Comparison of ENCODE assay signal across 11 cellular contexts in the genomic region with DNA sequence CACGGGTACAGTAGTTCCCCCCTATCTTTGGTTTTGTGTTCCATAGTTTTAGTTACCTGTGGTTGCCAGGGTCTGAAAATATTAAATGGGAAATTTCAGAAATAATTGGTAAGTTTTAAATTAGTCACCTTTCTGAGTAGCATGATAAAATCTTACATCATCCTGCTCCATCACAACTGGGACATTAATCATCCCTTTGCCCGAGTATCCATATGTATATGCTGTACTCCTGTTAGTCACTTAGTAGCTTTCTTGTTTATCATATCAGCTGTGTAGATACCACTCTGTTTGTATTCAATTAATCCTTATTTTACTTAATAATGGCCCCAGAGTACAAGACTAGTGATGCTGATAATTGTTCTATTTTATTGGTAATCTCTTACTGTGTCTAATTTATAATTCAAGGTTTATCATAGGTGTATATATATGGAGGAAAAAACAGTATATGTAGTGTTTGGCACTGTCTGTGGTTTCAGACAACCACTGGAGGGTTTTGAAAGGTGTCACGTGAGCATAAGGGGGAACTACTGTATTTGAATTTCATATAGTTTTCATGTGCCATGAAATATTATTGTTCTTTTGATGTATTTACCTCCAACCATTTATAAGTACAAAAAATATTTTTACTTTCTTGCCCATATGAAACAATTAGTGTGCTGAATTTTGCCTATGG. TPM values are rescaled to one million over a fixed set of nuclear protein-coding genes. Genes with fewer than 3 reads are reported as not detected.
DNase-seq lines count a peak whose midpoint lies in the region; ATAC-seq and TF ChIP-seq lines count a peak whose summit lies in the region.
"Had no signal": no experiment of that assay in that cellular context is flagged by ENCODE, and none has a peak within 500 bp of the region (broad histone marks: within the 10 kb centered on the region; RNA-seq: fewer than 3 reads in every experiment).

No MANE protein-coding gene starts in this region.

- no peak overlapping the region for H3K4me3 ChIP-seq in epithelial cell of esophagus (ENCODE audit: low read length)
- no peak overlapping the region for H3K4me3 ChIP-seq in sigmoid colon

- H3K4me1 Mint-ChIP-seq in activated naive CD4-positive, alpha-beta T cell treated with anti-CD3 and anti-CD28 coated beads, Interleukin-2, amount 10 ng/mL, durations not matched to agents 7 days and 5 days: peaks cover 7% of the 10 kb centered on the region
- peaks cover 25% of the 10 kb centered on the region for H3K4me1 Mint-ChIP-seq in stimulated activated effector memory CD8-positive, alpha-beta T cell treated with anti-CD3 and anti-CD28 coated beads, Interleukin-12 subunit alpha, Interleukin-12 subunit beta, amount 100 ng/mL, for 72 hours
- H3K4me1 Mint-ChIP-seq: nephron progenitor cell had no signal

- no peaks in the 10 kb centered on the region for H3K9me3 ChIP-seq in sigmoid colon

- H3K27ac Mint-ChIP-seq in activated naive CD4-positive, alpha-beta T cell treated with anti-CD3 and anti-CD28 coated beads, Interleukin-2, amount 10 ng/mL, durations not matched to agents 7 days and 5 days: peak overlapping the region; percentile 15
- H3K27ac Mint-ChIP-seq in stimulated activated effector memory CD8-positive, alpha-beta T cell treated with anti-CD3 and anti-CD28 coated beads, Interleukin-12 subunit alpha, Interleukin-12 subunit beta, amount 100 ng/mL, for 72 hours: peak overlapping the region; percentile 78
- H3K27ac Mint-ChIP-seq: activated CD4-positive, alpha-beta T cell treated with anti-CD3 and anti-CD28 coated beads, Interleukin-2, amount 10 ng/mL, durations not matched to agents 7 days and 5 days; nephron progenitor cell had no signal

- TF ChIP-seq POLR2A in sigmoid colon (IDR thresholded peaks at IDR 0.05): no peak

- H3K36me3 ChIP-seq in sigmoid colon: peaks cover 0 to 40% (median 2%) of the 10 kb centered on the region in 4 donors

- H3K4me1 ChIP-seq in sigmoid colon: no peaks in the 10 kb centered on the region

- WGBS in sigmoid colon, 2 donors: 73 to 77% methylated on average over 3 of the region's 3 CpGs

- no peak overlapping the region for H3K4me3 Mint-ChIP-seq in activated naive CD4-positive, alpha-beta T cell treated with anti-CD3 and anti-CD28 coated beads, Interleukin-2, amount 10 ng/mL, durations not matched to agents 7 days and 5 days
- H3K4me3 Mint-ChIP-seq in stimulated activated effector memory CD8-positive, alpha-beta T cell treated with anti-CD3 and anti-CD28 coated beads, Interleukin-12 subunit alpha, Interleukin-12 subunit beta, amount 100 ng/mL, for 72 hours: peak overlapping the region; percentile 6
- H3K4me3 Mint-ChIP-seq: activated CD4-positive, alpha-beta T cell treated with anti-CD3 and anti-CD28 coated beads, Interleukin-2, amount 10 ng/mL, durations not matched to agents 7 days and 5 days; nephron progenitor cell had no signal

- no peaks in the 10 kb centered on the region for H3K27me3 ChIP-seq in sigmoid colon

- CTCF ChIA-PET in activated naive CD4-positive, alpha-beta T cell treated with anti-CD3 and anti-CD28 coated beads, Interleukin-2, amount 10 ng/mL, durations not matched to agents 7 days and 5 days (lab: Charles Lee): interaction anchor here (0.6 to 1.0 kb wide), 2 partner anchors 10 to 22 kb away, joined by 3 read pairs; no protein-coding TSS in a partner anchor

- TF ChIP-seq CTCF in epithelial cell of esophagus (IDR thresholded peaks at IDR 0.05; ENCODE audit: insufficient read depth, low read depth, low read length, missing control alignments) (no peak), sigmoid colon (IDR thresholded peaks at IDR 0.05) (no peak)

- TF ChIP-seq EP300 in sigmoid colon (IDR thresholded peaks at IDR 0.05): no peak

- H3K9me3 Mint-ChIP-seq in activated naive CD4-positive, alpha-beta T cell treated with anti-CD3 and anti-CD28 coated beads, Interleukin-2, amount 10 ng/mL, durations not matched to agents 7 days and 5 days: no peaks in the 10 kb centered on the region
- H3K9me3 Mint-ChIP-seq in stimulated activated effector memory CD8-positive, alpha-beta T cell treated with anti-CD3 and anti-CD28 coated beads, Interleukin-12 subunit alpha, Interleukin-12 subunit beta, amount 100 ng/mL, for 72 hours: no peaks in the 10 kb centered on the region
- H3K9me3 Mint-ChIP-seq: activated CD4-positive, alpha-beta T cell treated with anti-CD3 and anti-CD28 coated beads, Interleukin-2, amount 10 ng/mL, durations not matched to agents 7 days and 5 days had no signal

- ATAC-seq in stimulated activated effector memory CD8-positive, alpha-beta T cell treated with anti-CD3 and anti-CD28 coated beads, Interleukin-12 subunit alpha, Interleukin-12 subunit beta, amount 100 ng/mL, for 72 hours: peak; percentile 100
- ATAC-seq in HG03025 (IDR thresholded peaks at IDR 0.05; ENCODE audit: low FRiP score, unreplicated experiment): no peak

- no peak for DNase-seq in activated naive CD4-positive, alpha-beta T cell treated with anti-CD3 and anti-CD28 coated beads, Interleukin-2, amount 10 ng/mL, durations not matched to agents 7 days and 5 days
- no peak for DNase-seq in activated naive CD4-positive, alpha-beta T cell treated with anti-CD3 and anti-CD28 coated beads, Interleukin-2, amount 50 U/mL, for 16 hours
- DNase-seq in RKO (ENCODE audit: low spot score) (peak; percentile 92), epithelial cell of esophagus (ENCODE audit: low read depth) (peak; percentile 89), KG1 (lab: John Stamatoyannopoulos, UW) (no peak), sigmoid colon (no peak)
- no peak for DNase-seq in stimulated activated effector memory CD8-positive, alpha-beta T cell treated with anti-CD3 and anti-CD28 coated beads, Interleukin-12 subunit alpha, Interleukin-12 subunit beta, amount 100 ng/mL, for 72 hours (ENCODE audit: low spot score in 2 of 2)
- DNase-seq: activated CD4-positive, alpha-beta T cell treated with anti-CD3 and anti-CD28 coated beads, Interleukin-2, amount 10 ng/mL, durations not matched to agents 7 days and 5 days; NCI-H187; nephron progenitor cell had no signal

- intact Hi-C loops in sigmoid colon (cut with DNase I): no loop called here

- H3K27me3 Mint-ChIP-seq in activated naive CD4-positive, alpha-beta T cell treated with anti-CD3 and anti-CD28 coated beads, Interleukin-2, amount 10 ng/mL, durations not matched to agents 7 days and 5 days: no peaks in the 10 kb centered on the region
- H3K27me3 Mint-ChIP-seq: activated CD4-positive, alpha-beta T cell treated with anti-CD3 and anti-CD28 coated beads, Interleukin-2, amount 10 ng/mL, durations not matched to agents 7 days and 5 days had no signal

- peaks cover 21% of the 10 kb centered on the region for H3K36me3 Mint-ChIP-seq in activated naive CD4-positive, alpha-beta T cell treated with anti-CD3 and anti-CD28 coated beads, Interleukin-2, amount 10 ng/mL, durations not matched to agents 7 days and 5 days
- H3K36me3 Mint-ChIP-seq in stimulated activated effector memory CD8-positive, alpha-beta T cell treated with anti-CD3 and anti-CD28 coated beads, Interleukin-12 subunit alpha, Interleukin-12 subunit beta, amount 100 ng/mL, for 72 hours: peaks cover 69% of the 10 kb centered on the region

- no peak overlapping the region for H3K27ac ChIP-seq in sigmoid colon

RNA-seq across cellular contexts. Expression of gene CTDSPL2, which starts 41.4 kb away (rescaled TPM):
- 10 to 100 TPM; 25.4 to 57.8 (median 44.9) TPM for total RNA-seq in sigmoid colon
- polyA plus RNA-seq in sigmoid colon: 10 to 100 TPM in 1 of 3 donors, 1 to 10 TPM in 2; 5.4 to 10.7 (median 5.8) TPM

Comparison
In these comparisons a context has a peak if more than half of its experiments do, and no peak if none do; other contexts are left out.
1. DNase-seq: peak in RKO (single experiment) and epithelial cell of esophagus (single experiment); none in activated naive CD4-positive, alpha-beta T cell treated with anti-CD3 and anti-CD28 coated beads, Interleukin-2, amount 10 ng/mL, durations not matched to agents 7 days and 5 days (single experiment), activated naive CD4-positive, alpha-beta T cell treated with anti-CD3 and anti-CD28 coated beads, Interleukin-2, amount 50 U/mL, for 16 hours (single experiment), stimulated activated effector memory CD8-positive, alpha-beta T cell treated with anti-CD3 and anti-CD28 coated beads, Interleukin-12 subunit alpha, Interleukin-12 subunit beta, amount 100 ng/mL, for 72 hours (0 of 2), KG1 (single experiment) and sigmoid colon (single experiment).